9 cellular contexts compared by ENCODE assay signal in the genomic region with DNA sequence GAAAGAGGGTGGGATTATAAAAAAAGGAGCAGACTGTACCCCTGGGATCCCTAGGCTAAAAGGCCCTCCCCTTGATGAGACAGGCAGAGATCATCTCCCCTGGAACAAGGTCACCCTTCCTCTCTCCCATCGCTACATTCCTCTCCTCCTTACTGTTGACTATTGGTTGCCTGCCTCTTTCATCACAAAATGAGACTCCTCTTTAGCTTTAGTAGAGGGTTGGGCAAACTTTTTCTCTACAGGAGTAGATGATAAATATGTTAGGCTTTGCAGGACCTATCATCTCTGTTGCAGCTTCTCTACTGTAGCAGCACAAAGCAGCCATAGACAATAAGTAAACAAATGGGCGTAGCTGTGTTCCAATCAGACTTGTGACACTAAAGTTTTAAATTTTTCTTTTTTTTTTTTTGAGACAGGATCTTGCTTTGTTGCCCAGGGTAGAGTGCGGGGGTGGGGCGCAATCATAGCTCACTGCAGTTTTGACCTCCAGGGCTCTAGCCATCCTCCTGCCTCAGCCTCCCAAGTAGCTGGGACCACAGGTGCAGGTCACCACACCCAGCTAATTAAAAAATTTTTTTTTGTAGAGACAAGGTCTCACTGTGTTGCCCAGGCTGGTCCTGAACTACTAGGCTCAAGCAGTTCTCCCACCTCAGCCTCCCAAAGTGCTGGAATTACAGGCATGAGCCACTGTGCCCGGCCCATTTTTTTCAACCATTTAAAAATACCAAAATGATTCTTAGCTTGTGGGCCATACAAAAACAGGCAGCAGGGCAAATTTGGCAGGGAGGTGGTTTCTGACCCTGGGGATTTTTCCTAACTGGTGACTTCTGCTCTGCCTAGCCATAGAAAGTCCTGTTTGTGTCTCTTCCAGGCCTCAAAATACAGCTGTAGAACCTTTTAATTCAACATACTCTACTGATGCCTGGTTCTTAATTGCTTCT. TPM values are rescaled to one million over a fixed set of nuclear protein-coding genes. Genes with fewer than 3 reads are reported as not detected.
A peak's percentile ranks its signal among the peaks of the same experiment; 100 is the strongest.
DNase-seq lines count a peak whose midpoint lies in the region; ATAC-seq and TF ChIP-seq lines count a peak whose summit lies in the region.
"Had no signal": no experiment of that assay in that cellular context is flagged by ENCODE, and none has a peak within 500 bp of the region (broad histone marks: within the 10 kb centered on the region; RNA-seq: fewer than 3 reads in every experiment).

No MANE protein-coding gene starts in this region.

- H3K36me3 ChIP-seq in esophagus (ENCODE audit: control insufficient read depth in 2 of 2, insufficient read depth in 2 of 2, low read length in 1 of 2), result no peaks in the 10 kb centered on the region

- no peak overlapping the region for H3K4me3 ChIP-seq in esophagus (ENCODE audit: low read depth in 1 of 2, low read length in 2 of 2)

- no peaks in the 10 kb centered on the region for H3K9me3 Mint-ChIP-seq in T-cell
- no peaks in the 10 kb centered on the region for H3K9me3 Mint-ChIP-seq in progenitor cell of endocrine pancreas (ENCODE audit: low read depth)

- no peak for TF ChIP-seq CTCF in progenitor cell of endocrine pancreas (IDR thresholded peaks at IDR 0.05; ENCODE audit: unreplicated experiment)

- H3K27me3 ChIP-seq in esophagus (ENCODE audit: control insufficient read depth in 1 of 2, insufficient read depth in 2 of 2, low read length in 2 of 2), result no peaks in the 10 kb centered on the region

- H3K4me1 Mint-ChIP-seq in T-cell (peaks cover 83 to 95% (median 84%) of the 10 kb centered on the region in 3 donors), progenitor cell of endocrine pancreas (ENCODE audit: low read depth) (peaks cover 61% of the 10 kb centered on the region)

- POLR2A ChIA-PET in T-cell (lab: Charles Lee), result interaction anchor here (0.5 to 7.2 kb wide), 18 partner anchors 11 to 334 kb away, joined by 3 to 255 read pairs (median 4); a partner anchor contains a TSS

- H3K27ac Mint-ChIP-seq in T-cell, result peak overlapping the region; percentile 100
- peak overlapping the region; percentile 100 for H3K27ac Mint-ChIP-seq in progenitor cell of endocrine pancreas

- no peaks in the 10 kb centered on the region for H3K27me3 Mint-ChIP-seq in T-cell
- H3K27me3 Mint-ChIP-seq in progenitor cell of endocrine pancreas, result no peaks in the 10 kb centered on the region

- DNase-seq in ELR (ENCODE audit: low read depth) (peak; percentile 60), T-cell (no peak), progenitor cell of endocrine pancreas (ENCODE audit: low spot score, unreplicated experiment) (no peak), NCI-H1105 (lab: John Stamatoyannopoulos, UW) (no peak), SKM-1 treated with dmso at 0.1 percent for 144 hours (lab: John Stamatoyannopoulos, UW; ENCODE audit: unreplicated experiment) (no peak), SIG-M5 treated with dmso at 0.1 percent for 504 hours (lab: John Stamatoyannopoulos, UW; ENCODE audit: unreplicated experiment) (no peak)

- WGBS in esophagus, 2 donors, result 46 to 65% methylated on average over 5 of the region's 5 CpGs

- peak overlapping the region; percentile 99 for H3K27ac ChIP-seq in esophagus (ENCODE audit: low read depth in 2 of 2, low read length in 1 of 2)

- H3K36me3 Mint-ChIP-seq in T-cell, result no peaks in the 10 kb centered on the region
- H3K36me3 Mint-ChIP-seq in progenitor cell of endocrine pancreas (ENCODE audit: insufficient read depth), result peaks cover 1% of the 10 kb centered on the region

- H3K4me3 Mint-ChIP-seq in T-cell (peak overlapping the region; percentile 91 to 99 (median 95)), progenitor cell of endocrine pancreas (ENCODE audit: low read depth) (no peak overlapping the region)

- CTCF ChIA-PET in T-cell (lab: Charles Lee), result interaction anchor here (0.6 to 7.3 kb wide), 6 partner anchors 11 to 122 kb away, joined by 3 to 170 read pairs (median 5); a partner anchor contains a TSS

- H3K9me3 ChIP-seq in esophagus (ENCODE audit: control insufficient read depth in 2 of 2, insufficient read depth in 1 of 2, low read depth in 1 of 2, low read length in 1 of 2), result no peaks in the 10 kb centered on the region

- H3K4me1 ChIP-seq in esophagus (ENCODE audit: control insufficient read depth in 2 of 2, insufficient read depth in 2 of 2, low read length in 1 of 2), result peaks cover 12 to 32% of the 10 kb centered on the region in 2 donors

- ATAC-seq in T-cell (replicated peaks in 1 of 4), result no peak
- no peak for ATAC-seq in GM21528 (IDR thresholded peaks at IDR 0.05; ENCODE audit: low FRiP score, unreplicated experiment)
- ATAC-seq: sciatic nerve had no signal

RNA-seq across cellular contexts. Expression of a gene that starts 15.1 kb away (rescaled TPM):
- total RNA-seq in T-cell (100 to 1,000 TPM; 478 to 731 (median 517) TPM), progenitor cell of endocrine pancreas (204 and 212 TPM in 2 replicates)
- 100 to 1,000 TPM in 1 of 2 donors, 10 to 100 TPM in 1; 99.3 to 101 TPM for polyA plus RNA-seq in esophagus

RNA-seq across cellular contexts. Expression of a gene that starts 15.1 kb away (rescaled TPM):
- total RNA-seq in T-cell (under 1 TPM; 0.26 to 0.66 (median 0.49) TPM), progenitor cell of endocrine pancreas (5.5 and 6.9 TPM in 2 replicates)
- polyA plus RNA-seq in esophagus, result 100 to 1,000 TPM in 1 of 2 donors, 10 to 100 TPM in 1; 43.2 to 108 TPM

RNA-seq across cellular contexts. Expression of a gene that starts 48.8 kb away (rescaled TPM):
- total RNA-seq in T-cell (under 1 TPM in 3 of 5 donors, not detected in 2; 0.49 to 0.85 (median 0.73) TPM), progenitor cell of endocrine pancreas (0.57 TPM in 1 of 2 replicates, not detected in the other)
- polyA plus RNA-seq in esophagus, result 1 to 10 TPM; 2.1 to 4.6 TPM
- total RNA-seq: sciatic nerve had no signal

RNA-seq across cellular contexts. Expression of a gene that starts 56.4 kb away (rescaled TPM):
- total RNA-seq in T-cell (1 to 10 TPM in 3 of 5 donors, under 1 TPM in 2; 0.25 to 2.9 (median 1.2) TPM), progenitor cell of endocrine pancreas (1.9 and 2.1 TPM in 2 replicates)
- 1,000 to 10,000 TPM; 1,189 to 4,054 TPM for polyA plus RNA-seq in esophagus
